ENCODE assay signal across 1 cellular context in the genomic region with DNA sequence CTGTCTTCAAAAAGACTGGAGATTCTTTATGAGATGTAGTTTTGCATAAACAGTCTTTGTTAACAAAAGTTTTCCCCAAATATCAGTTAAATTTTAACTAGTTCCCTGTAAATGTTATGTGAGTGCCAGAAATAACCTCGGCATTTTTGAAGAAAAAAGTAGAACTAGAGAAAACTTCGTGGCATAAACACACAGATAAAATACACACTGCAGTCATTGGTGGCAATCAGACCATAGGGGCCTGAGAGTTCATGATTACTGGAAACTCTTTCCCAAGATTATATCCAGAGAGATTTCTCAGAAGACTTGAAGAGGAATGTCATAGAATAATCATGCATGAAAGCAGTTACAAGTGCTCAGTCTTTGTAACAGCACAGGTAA.
TF ChIP-seq lines count a peak whose summit lies in the region.

No MANE protein-coding gene starts in this region.

TF ChIP-seq in HepG2, 621 proteins besides CTCF, POLR2A, EP300 and RAD21 (continued from another document):
- TF ChIP-seq, protein P1, sequence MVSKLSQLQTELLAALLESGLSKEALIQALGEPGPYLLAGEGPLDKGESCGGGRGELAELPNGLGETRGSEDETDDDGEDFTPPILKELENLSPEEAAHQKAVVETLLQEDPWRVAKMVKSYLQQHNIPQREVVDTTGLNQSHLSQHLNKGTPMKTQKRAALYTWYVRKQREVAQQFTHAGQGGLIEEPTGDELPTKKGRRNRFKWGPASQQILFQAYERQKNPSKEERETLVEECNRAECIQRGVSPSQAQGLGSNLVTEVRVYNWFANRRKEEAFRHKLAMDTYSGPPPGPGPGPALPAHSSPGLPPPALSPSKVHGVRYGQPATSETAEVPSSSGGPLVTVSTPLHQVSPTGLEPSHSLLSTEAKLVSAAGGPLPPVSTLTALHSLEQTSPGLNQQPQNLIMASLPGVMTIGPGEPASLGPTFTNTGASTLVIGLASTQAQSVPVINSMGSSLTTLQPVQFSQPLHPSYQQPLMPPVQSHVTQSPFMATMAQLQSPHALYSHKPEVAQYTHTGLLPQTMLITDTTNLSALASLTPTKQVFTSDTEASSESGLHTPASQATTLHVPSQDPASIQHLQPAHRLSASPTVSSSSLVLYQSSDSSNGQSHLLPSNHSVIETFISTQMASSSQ (IDR thresholded peaks at IDR 0.05; ENCODE audit: low read depth) = 0 out of 2 replicates have a peak, but pooled peaks have one; percentile 13
- TF ChIP-seq, protein P1 (CRISPR knock-in tag; IDR thresholded peaks at IDR 0.05; ENCODE audit: borderline replicate concordance) = no peak
- TF ChIP-seq ZIK1 (CRISPR knock-in tag; IDR thresholded peaks at IDR 0.05; ENCODE audit: borderline replicate concordance, low read depth) (no peak), MED1 (CRISPR knock-in tag; IDR thresholded peaks at IDR 0.05) (peak; percentile 12; the same call in 1 of the 2 replicates), BRCA1 (CRISPR knock-in tag; IDR thresholded peaks at IDR 0.05) (no peak), SOX13 (IDR thresholded peaks at IDR 0.05) (no peak), SOX13 (CRISPR knock-in tag; conservative IDR thresholded peaks at IDR 0.05 in 1 of 2, IDR thresholded peaks at IDR 0.05 in 1 of 2) (0 out of 4 replicates have a peak, but pooled peaks of 1 of the 2 experiments have one; percentile 5)
